In genomic region chr22:30132290-30132996, GRCh38 we compare ENCODE assay signal across 25 cellular contexts. TPM values are rescaled to one million over a fixed set of nuclear protein-coding genes. Genes with fewer than 3 reads are reported as not detected.
"Had no signal": no experiment of that assay in that cellular context is flagged by ENCODE, and none has a peak within 500 bp of the region (broad histone marks: within the 10 kb centered on the region; RNA-seq: fewer than 3 reads in every experiment).

No MANE protein-coding gene starts in this region.

- H3K4me3 ChIP-seq: esophagus muscularis mucosa, SK-N-MC, tibial nerve, uterus had no signal

- DNase-seq: activated CD4-positive, alpha-beta T cell treated with anti-CD3 and anti-CD28 coated beads, Interleukin-2, amount 50 U/mL, for 1 hour; activated CD8-positive, alpha-beta memory T cell treated with anti-CD3 and anti-CD28 coated beads for 24 hours; activated gamma-delta T cell treated with Interleukin-2 at 50 U/mL for 16 hours; amniotic stem cell; cortex of kidney; effector CD4-positive, alpha-beta T cell; foreskin keratinocyte; kidney glomerular epithelial cell; left ventricle myocardium superior; mesenchymal stem cell; nucleus accumbens; stimulated activated CD4-positive, alpha-beta T cell treated with anti-CD3 and anti-CD28 coated beads, Interleukin-2, amount 100 ng/mL, for 48 hours; stimulated activated naive B cell treated with anti-CD40 and anti-IgM and Interleukin-4, amounts not matched to agents 10 μg/mL and 1 μg/mL and 100 μg/mL, for 72 hours; substantia nigra; T-cell; uterus had no signal

- H3K4me1 Mint-ChIP-seq: brain; central memory CD8-positive, alpha-beta T cell; stimulated activated naive B cell treated with anti-CD40 and anti-IgM and Interleukin-4, amounts not matched to agents 10 μg/mL and 1 μg/mL and 100 μg/mL, for 72 hours; T-cell; WTC11 had no signal

- H3K27ac Mint-ChIP-seq: brain; stimulated activated naive B cell treated with anti-CD40 and anti-IgM and Interleukin-4, amounts not matched to agents 10 μg/mL and 1 μg/mL and 100 μg/mL, for 72 hours; T-cell; WTC11 had no signal

- H3K9me3 Mint-ChIP-seq: brain; central memory CD8-positive, alpha-beta T cell; natural killer cell treated with Interleukin-12 subunit alpha and Interleukin-12 subunit beta and Interleukin-15 and Interleukin-18, amount 100 ng/mL, for 72 hours; stimulated activated naive B cell treated with anti-CD40 and anti-IgM and Interleukin-4, amounts not matched to agents 10 μg/mL and 1 μg/mL and 100 μg/mL, for 72 hours; T-cell; WTC11 had no signal

- H3K4me3 Mint-ChIP-seq: brain; central memory CD8-positive, alpha-beta T cell; natural killer cell treated with Interleukin-12 subunit alpha and Interleukin-12 subunit beta and Interleukin-15 and Interleukin-18, amount 100 ng/mL, for 72 hours; stimulated activated naive B cell treated with anti-CD40 and anti-IgM and Interleukin-4, amounts not matched to agents 10 μg/mL and 1 μg/mL and 100 μg/mL, for 72 hours; T-cell; WTC11 had no signal

- H3K27me3 Mint-ChIP-seq: brain, T-cell had no signal

- H3K36me3 Mint-ChIP-seq: brain; natural killer cell treated with Interleukin-12 subunit alpha and Interleukin-12 subunit beta and Interleukin-15 and Interleukin-18, amount 100 ng/mL, for 72 hours; stimulated activated naive B cell treated with anti-CD40 and anti-IgM and Interleukin-4, amounts not matched to agents 10 μg/mL and 1 μg/mL and 100 μg/mL, for 72 hours; T-cell; WTC11 had no signal

- ATAC-seq: foreskin keratinocyte; left ventricle myocardium superior; natural killer cell treated with Interleukin-12 subunit alpha and Interleukin-12 subunit beta and Interleukin-15 and Interleukin-18, amount 100 ng/mL, for 72 hours; stimulated activated naive B cell treated with anti-CD40 and anti-IgM and Interleukin-4, amounts not matched to agents 10 μg/mL and 1 μg/mL and 100 μg/mL, for 72 hours; T-cell; WTC11 had no signal

RNA-seq across cellular contexts. Expression of gene HORMAD2, which starts 52.2 kb away (rescaled TPM):
- total RNA-seq: esophagus muscularis mucosa; foreskin keratinocyte; left ventricle myocardium superior; natural killer cell treated with Interleukin-12 subunit alpha and Interleukin-12 subunit beta and Interleukin-15 and Interleukin-18, amount 100 ng/mL, for 72 hours; posterior vena cava; skeletal muscle tissue; T-cell; tibial nerve; uterus; WTC11 had no signal
